ENCODE assay signal across 19 cellular contexts in the genomic region with DNA sequence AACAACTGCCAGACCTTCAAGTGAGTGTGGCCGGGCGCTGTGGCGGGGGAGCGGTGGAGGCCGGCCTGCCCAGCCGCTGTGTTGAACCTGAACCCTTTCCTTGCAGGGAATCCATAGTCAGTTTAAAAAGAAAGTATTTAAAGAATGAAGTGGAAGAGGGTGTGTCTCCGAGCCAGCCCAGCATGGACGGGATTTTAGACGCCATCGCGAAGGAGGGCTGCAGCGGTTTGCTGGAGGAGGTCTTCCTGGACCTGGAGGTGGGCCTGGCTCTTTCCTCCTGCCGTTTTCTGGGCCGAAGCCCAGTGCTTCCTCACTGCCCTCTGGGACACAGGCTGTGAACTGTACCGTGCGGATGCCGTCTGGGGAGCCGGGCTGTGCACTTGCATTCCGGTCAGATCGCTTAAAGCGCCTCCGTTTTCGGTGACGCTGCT. TPM values are rescaled to one million over a fixed set of nuclear protein-coding genes. Genes with fewer than 3 reads are reported as not detected.
DNase-seq lines count a peak whose midpoint lies in the region; ATAC-seq and TF ChIP-seq lines count a peak whose summit lies in the region.
"Had no signal": no experiment of that assay in that cellular context is flagged by ENCODE, and none has a peak within 500 bp of the region (broad histone marks: within the 10 kb centered on the region; RNA-seq: fewer than 3 reads in every experiment).

No MANE protein-coding gene starts in this region.

- intact Hi-C loops in activated naive CD4-positive, alpha-beta T cell treated with anti-CD3 and anti-CD28 coated beads for 36 hours (cut with micrococcal nuclease), result no loop called here
- intact Hi-C loops in left ventricle myocardium superior (cut with micrococcal nuclease), result no loop called here

- H3K36me3 ChIP-seq in WERI-Rb-1, result peaks cover 61% of the 10 kb centered on the region
- H3K36me3 ChIP-seq: breast epithelium had no signal

- H3K36me3 Mint-ChIP-seq in activated naive CD4-positive, alpha-beta T cell treated with anti-CD3 and anti-CD28 coated beads, Interleukin-2, amount 50 U/mL, for 72 hours, result peaks cover 37 to 62% of the 10 kb centered on the region in 2 donors
- H3K36me3 Mint-ChIP-seq in activated naive CD4-positive, alpha-beta T cell treated with anti-CD3 and anti-CD28 coated beads for 36 hours (ENCODE audit: low read depth), result peaks cover 51% of the 10 kb centered on the region
- peaks cover 29% of the 10 kb centered on the region for H3K36me3 Mint-ChIP-seq in type B pancreatic cell

- H3K27me3 Mint-ChIP-seq in activated naive CD4-positive, alpha-beta T cell treated with anti-CD3 and anti-CD28 coated beads for 36 hours (ENCODE audit: low read depth), result no peaks in the 10 kb centered on the region
- H3K27me3 Mint-ChIP-seq in type B pancreatic cell, result no peaks in the 10 kb centered on the region
- H3K27me3 Mint-ChIP-seq: activated CD8-positive, alpha-beta memory T cell treated with anti-CD3 and anti-CD28 coated beads, Interleukin-2, amount 10 ng/mL, durations not matched to agents 7 days and 5 days had no signal

- H3K27ac ChIP-seq in WERI-Rb-1, result no peak overlapping the region
- H3K27ac ChIP-seq: breast epithelium, epithelial cell of prostate, SJSA1, VCaP had no signal

- CTCF ChIA-PET in activated naive CD4-positive, alpha-beta T cell treated with anti-CD3 and anti-CD28 coated beads for 36 hours (lab: Charles Lee), result no interaction called here

- TF ChIP-seq CTCF in WERI-Rb-1 (IDR thresholded peaks at IDR 0.05; ENCODE audit: low read depth, low read length) (no peak), type B pancreatic cell (conservative IDR thresholded peaks at IDR 0.05) (no peak)

- H3K27ac Mint-ChIP-seq in activated naive CD4-positive, alpha-beta T cell treated with anti-CD3 and anti-CD28 coated beads, Interleukin-2, amount 50 U/mL, for 72 hours, result peak overlapping the region; percentile 59 to 60
- no peak overlapping the region for H3K27ac Mint-ChIP-seq in activated naive CD4-positive, alpha-beta T cell treated with anti-CD3 and anti-CD28 coated beads for 36 hours
- peak overlapping the region; percentile 34 for H3K27ac Mint-ChIP-seq in type B pancreatic cell
- H3K27ac Mint-ChIP-seq: activated CD8-positive, alpha-beta memory T cell treated with anti-CD3 and anti-CD28 coated beads, Interleukin-2, amount 10 ng/mL, durations not matched to agents 7 days and 5 days had no signal

- no peak overlapping the region for H3K4me3 ChIP-seq in WERI-Rb-1 (ENCODE audit: low read depth, low read length)
- H3K4me3 ChIP-seq: breast epithelium, SJSA1 had no signal

- peaks cover 60% of the 10 kb centered on the region for H3K4me1 Mint-ChIP-seq in activated naive CD4-positive, alpha-beta T cell treated with anti-CD3 and anti-CD28 coated beads for 36 hours (ENCODE audit: low read depth)
- no peaks in the 10 kb centered on the region for H3K4me1 Mint-ChIP-seq in type B pancreatic cell (ENCODE audit: unreplicated experiment)

- no peak for DNase-seq in activated naive CD4-positive, alpha-beta T cell treated with anti-CD3 and anti-CD28 coated beads, Interleukin-2, amount 50 U/mL, for 72 hours (ENCODE audit: low spot score in 2 of 2)
- DNase-seq in activated naive CD4-positive, alpha-beta T cell treated with anti-CD3 and anti-CD28 coated beads for 36 hours, result no peak
- DNase-seq in WERI-Rb-1 (peak; percentile 5), left ventricle myocardium superior (peak; percentile 20), type B pancreatic cell (ENCODE audit: extremely low spot score, unreplicated experiment) (peak; percentile 58), NCI-H774 (lab: John Stamatoyannopoulos, UW) (no peak), NCI-H2196 (lab: John Stamatoyannopoulos, UW; ENCODE audit: unreplicated experiment) (no peak), activated gamma-delta T cell (lab: John Stamatoyannopoulos, UW) (no peak)
- DNase-seq: activated CD8-positive, alpha-beta memory T cell treated with anti-CD3 and anti-CD28 coated beads, Interleukin-2, amount 10 ng/mL, durations not matched to agents 7 days and 5 days; DMS79 treated with DMSO at 0.1 percent for 48 hours; IMR-90; NCI-H1417 treated with DMSO at 0.1 percent for 48 hours; stimulated activated CD4-positive, alpha-beta T cell treated with anti-CD3 and anti-CD28 coated beads, Interleukin-15, amount 100 ng/mL, for 24 hours had no signal

- ATAC-seq in activated naive CD4-positive, alpha-beta T cell treated with anti-CD3 and anti-CD28 coated beads, Interleukin-2, amount 50 U/mL, for 72 hours, result no peak
- ATAC-seq in left ventricle myocardium superior, result no peak
- ATAC-seq: activated CD8-positive, alpha-beta memory T cell treated with anti-CD3 and anti-CD28 coated beads, Interleukin-2, amount 10 ng/mL, durations not matched to agents 7 days and 5 days; left colon had no signal

- H3K9me3 Mint-ChIP-seq in activated naive CD4-positive, alpha-beta T cell treated with anti-CD3 and anti-CD28 coated beads, Interleukin-2, amount 50 U/mL, for 72 hours, result no peaks in the 10 kb centered on the region
- H3K9me3 Mint-ChIP-seq in activated naive CD4-positive, alpha-beta T cell treated with anti-CD3 and anti-CD28 coated beads for 36 hours, result no peaks in the 10 kb centered on the region
- no peaks in the 10 kb centered on the region for H3K9me3 Mint-ChIP-seq in type B pancreatic cell
- H3K9me3 Mint-ChIP-seq: T-helper 1 cell treated with Interleukin-12 subunit alpha and Interleukin-12 subunit beta and Interleukin-4 antibody, amounts not matched to agents 30 μg/mL and 1 μg/mL, for 36 hours had no signal

- H3K9me3 ChIP-seq in WERI-Rb-1 (ENCODE audit: severe bottlenecking), result no peaks in the 10 kb centered on the region
- H3K9me3 ChIP-seq: breast epithelium, SJSA1 had no signal

- no peak overlapping the region for H3K4me3 Mint-ChIP-seq in activated naive CD4-positive, alpha-beta T cell treated with anti-CD3 and anti-CD28 coated beads for 36 hours
- H3K4me3 Mint-ChIP-seq in type B pancreatic cell, result no peak overlapping the region
- H3K4me3 Mint-ChIP-seq: activated CD8-positive, alpha-beta memory T cell treated with anti-CD3 and anti-CD28 coated beads, Interleukin-2, amount 10 ng/mL, durations not matched to agents 7 days and 5 days; T-helper 1 cell treated with Interleukin-12 subunit alpha and Interleukin-12 subunit beta and Interleukin-4 antibody, amounts not matched to agents 30 μg/mL and 1 μg/mL, for 36 hours had no signal

- no peaks in the 10 kb centered on the region for H3K27me3 ChIP-seq in WERI-Rb-1 (ENCODE audit: insufficient read depth, low read depth, severe bottlenecking)
- H3K27me3 ChIP-seq: breast epithelium, SJSA1 had no signal

RNA-seq across cellular contexts. Expression of gene EXOC3, which starts 19.1 kb away (rescaled TPM):
- total RNA-seq in activated naive CD4-positive, alpha-beta T cell treated with anti-CD3 and anti-CD28 coated beads, Interleukin-2, amount 50 U/mL, for 72 hours, result 100 to 1,000 TPM in 1 of 2 donors, 10 to 100 TPM in 1; 83.8 to 101 TPM
- total RNA-seq in activated naive CD4-positive, alpha-beta T cell treated with anti-CD3 and anti-CD28 coated beads for 36 hours, result 10 to 100 TPM; 41.6 to 41.7 TPM
- total RNA-seq in left ventricle myocardium superior (49.1 TPM), type B pancreatic cell (ENCODE audit: low replicate concordance) (62.9 and 64.6 TPM in 2 replicates)

Comparison
In these comparisons a context has a peak if more than half of its experiments do, and no peak if none do; other contexts are left out.
1. DNase-seq: peak in WERI-Rb-1 (single experiment), left ventricle myocardium superior (single experiment) and type B pancreatic cell (single experiment); none in activated naive CD4-positive, alpha-beta T cell treated with anti-CD3 and anti-CD28 coated beads, Interleukin-2, amount 50 U/mL, for 72 hours (0 of 2), activated naive CD4-positive, alpha-beta T cell treated with anti-CD3 and anti-CD28 coated beads for 36 hours (single experiment), NCI-H774 (single experiment), NCI-H2196 (single experiment) and activated gamma-delta T cell (single experiment).